In the genomic region with DNA sequence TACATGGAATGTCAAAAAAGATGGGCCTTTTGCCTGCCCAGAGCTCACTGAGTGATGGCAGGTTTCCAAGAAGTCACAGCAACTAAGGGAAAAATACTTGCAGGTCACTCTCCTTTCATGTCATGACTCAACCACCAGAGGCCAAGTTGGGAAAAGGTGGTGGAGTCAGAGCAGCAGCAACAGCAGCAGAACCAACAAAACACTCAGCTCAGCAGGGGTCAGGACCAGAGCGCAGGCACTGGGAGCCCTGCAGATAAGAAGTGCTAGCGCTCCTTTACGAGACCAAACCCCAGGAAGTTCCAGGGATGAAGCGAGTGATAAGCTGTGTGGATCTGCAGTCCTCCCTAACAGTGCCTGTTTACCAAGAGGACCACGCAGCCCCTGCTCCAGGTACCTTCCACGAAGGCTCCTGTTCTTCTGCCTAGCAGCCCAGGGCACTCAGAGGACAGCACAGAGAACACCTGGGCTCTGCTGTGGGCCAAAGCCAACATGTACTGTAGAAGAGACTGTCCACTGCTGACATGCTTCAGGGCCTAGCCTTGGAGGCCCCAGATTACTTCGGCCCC, we compare ENCODE assay signal across 1 cellular context.
TF ChIP-seq lines count a peak whose summit lies in the region.

No MANE protein-coding gene starts in this region.

TF ChIP-seq in HepG2, 621 proteins besides CTCF, POLR2A, EP300 and RAD21 (continued from another document and continues in another):
- TF ChIP-seq ZNF143 (CRISPR knock-in tag; IDR thresholded peaks at IDR 0.05) (no peak), SOX6 (IDR thresholded peaks at IDR 0.05) (no peak), SOX6 (CRISPR knock-in tag; IDR thresholded peaks at IDR 0.05) (no peak), ZNF644 (CRISPR knock-in tag; IDR thresholded peaks at IDR 0.05; ENCODE audit: low read depth) (peak; percentile 77), ZNF780A (CRISPR knock-in tag; IDR thresholded peaks at IDR 0.05) (no peak), ZNF737 (CRISPR knock-in tag; IDR thresholded peaks at IDR 0.05; ENCODE audit: borderline replicate concordance) (no peak), CSRNP1 (CRISPR knock-in tag; IDR thresholded peaks at IDR 0.05) (no peak), SIX1 (CRISPR knock-in tag; IDR thresholded peaks at IDR 0.05; ENCODE audit: borderline replicate concordance) (no peak), ZNF788 (CRISPR knock-in tag; IDR thresholded peaks at IDR 0.05; ENCODE audit: borderline replicate concordance) (no peak), NR2F1 (CRISPR knock-in tag; IDR thresholded peaks at IDR 0.05) (0 out of 4 replicates have a peak, but pooled peaks have one; percentile 22 to 48), CC2D1A (CRISPR knock-in tag; IDR thresholded peaks at IDR 0.05) (no peak), PHF21A (CRISPR knock-in tag; IDR thresholded peaks at IDR 0.05) (no peak), AHR (CRISPR knock-in tag; IDR thresholded peaks at IDR 0.05) (no peak), NFKBIZ (CRISPR knock-in tag; IDR thresholded peaks at IDR 0.05) (no peak), IKZF5 (CRISPR knock-in tag; IDR thresholded peaks at IDR 0.05) (0 out of 2 replicates have a peak, but pooled peaks have one; percentile 42), HNRNPH1 (optimal IDR thresholded peaks at IDR 0.05; ENCODE audit: low read depth, low read length) (no peak), ZFY (CRISPR knock-in tag; IDR thresholded peaks at IDR 0.05) (0 out of 2 replicates have a peak, but pooled peaks have one; percentile 24), GABPB1 (CRISPR knock-in tag; IDR thresholded peaks at IDR 0.05) (no peak), ASH2L (IDR thresholded peaks at IDR 0.05; ENCODE audit: insufficient read length, low read depth, low read length) (no peak), JUN (CRISPR knock-in tag; IDR thresholded peaks at IDR 0.05) (no peak), ZBED4 (CRISPR knock-in tag; IDR thresholded peaks at IDR 0.05; ENCODE audit: borderline replicate concordance) (no peak), ZBTB21 (CRISPR knock-in tag; IDR thresholded peaks at IDR 0.05) (no peak), GPN1 (CRISPR knock-in tag; IDR thresholded peaks at IDR 0.05; ENCODE audit: borderline replicate concordance) (no peak)
- TF ChIP-seq, protein P1, sequence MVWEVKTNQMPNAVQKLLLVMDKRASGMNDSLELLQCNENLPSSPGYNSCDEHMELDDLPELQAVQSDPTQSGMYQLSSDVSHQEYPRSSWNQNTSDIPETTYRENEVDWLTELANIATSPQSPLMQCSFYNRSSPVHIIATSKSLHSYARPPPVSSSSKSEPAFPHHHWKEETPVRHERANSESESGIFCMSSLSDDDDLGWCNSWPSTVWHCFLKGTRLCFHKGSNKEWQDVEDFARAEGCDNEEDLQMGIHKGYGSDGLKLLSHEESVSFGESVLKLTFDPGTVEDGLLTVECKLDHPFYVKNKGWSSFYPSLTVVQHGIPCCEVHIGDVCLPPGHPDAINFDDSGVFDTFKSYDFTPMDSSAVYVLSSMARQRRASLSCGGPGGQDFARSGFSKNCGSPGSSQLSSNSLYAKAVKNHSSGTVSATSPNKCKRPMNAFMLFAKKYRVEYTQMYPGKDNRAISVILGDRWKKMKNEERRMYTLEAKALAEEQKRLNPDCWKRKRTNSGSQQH (CRISPR knock-in tag; IDR thresholded peaks at IDR 0.05; ENCODE audit: low read depth): no peak
- TF ChIP-seq, protein P2, sequence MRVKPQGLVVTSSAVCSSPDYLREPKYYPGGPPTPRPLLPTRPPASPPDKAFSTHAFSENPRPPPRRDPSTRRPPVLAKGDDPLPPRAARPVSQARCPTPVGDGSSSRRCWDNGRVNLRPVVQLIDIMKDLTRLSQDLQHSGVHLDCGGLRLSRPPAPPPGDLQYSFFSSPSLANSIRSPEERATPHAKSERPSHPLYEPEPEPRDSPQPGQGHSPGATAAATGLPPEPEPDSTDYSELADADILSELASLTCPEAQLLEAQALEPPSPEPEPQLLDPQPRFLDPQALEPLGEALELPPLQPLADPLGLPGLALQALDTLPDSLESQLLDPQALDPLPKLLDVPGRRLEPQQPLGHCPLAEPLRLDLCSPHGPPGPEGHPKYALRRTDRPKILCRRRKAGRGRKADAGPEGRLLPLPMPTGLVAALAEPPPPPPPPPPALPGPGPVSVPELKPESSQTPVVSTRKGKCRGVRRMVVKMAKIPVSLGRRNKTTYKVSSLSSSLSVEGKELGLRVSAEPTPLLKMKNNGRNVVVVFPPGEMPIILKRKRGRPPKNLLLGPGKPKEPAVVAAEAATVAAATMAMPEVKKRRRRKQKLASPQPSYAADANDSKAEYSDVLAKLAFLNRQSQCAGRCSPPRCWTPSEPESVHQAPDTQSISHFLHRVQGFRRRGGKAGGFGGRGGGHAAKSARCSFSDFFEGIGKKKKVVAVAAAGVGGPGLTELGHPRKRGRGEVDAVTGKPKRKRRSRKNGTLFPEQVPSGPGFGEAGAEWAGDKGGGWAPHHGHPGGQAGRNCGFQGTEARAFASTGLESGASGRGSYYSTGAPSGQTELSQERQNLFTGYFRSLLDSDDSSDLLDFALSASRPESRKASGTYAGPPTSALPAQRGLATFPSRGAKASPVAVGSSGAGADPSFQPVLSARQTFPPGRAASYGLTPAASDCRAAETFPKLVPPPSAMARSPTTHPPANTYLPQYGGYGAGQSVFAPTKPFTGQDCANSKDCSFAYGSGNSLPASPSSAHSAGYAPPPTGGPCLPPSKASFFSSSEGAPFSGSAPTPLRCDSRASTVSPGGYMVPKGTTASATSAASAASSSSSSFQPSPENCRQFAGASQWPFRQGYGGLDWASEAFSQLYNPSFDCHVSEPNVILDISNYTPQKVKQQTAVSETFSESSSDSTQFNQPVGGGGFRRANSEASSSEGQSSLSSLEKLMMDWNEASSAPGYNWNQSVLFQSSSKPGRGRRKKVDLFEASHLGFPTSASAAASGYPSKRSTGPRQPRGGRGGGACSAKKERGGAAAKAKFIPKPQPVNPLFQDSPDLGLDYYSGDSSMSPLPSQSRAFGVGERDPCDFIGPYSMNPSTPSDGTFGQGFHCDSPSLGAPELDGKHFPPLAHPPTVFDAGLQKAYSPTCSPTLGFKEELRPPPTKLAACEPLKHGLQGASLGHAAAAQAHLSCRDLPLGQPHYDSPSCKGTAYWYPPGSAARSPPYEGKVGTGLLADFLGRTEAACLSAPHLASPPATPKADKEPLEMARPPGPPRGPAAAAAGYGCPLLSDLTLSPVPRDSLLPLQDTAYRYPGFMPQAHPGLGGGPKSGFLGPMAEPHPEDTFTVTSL (CRISPR knock-in tag; IDR thresholded peaks at IDR 0.05; ENCODE audit: borderline replicate concordance): no peak
- TF ChIP-seq, protein P3, sequence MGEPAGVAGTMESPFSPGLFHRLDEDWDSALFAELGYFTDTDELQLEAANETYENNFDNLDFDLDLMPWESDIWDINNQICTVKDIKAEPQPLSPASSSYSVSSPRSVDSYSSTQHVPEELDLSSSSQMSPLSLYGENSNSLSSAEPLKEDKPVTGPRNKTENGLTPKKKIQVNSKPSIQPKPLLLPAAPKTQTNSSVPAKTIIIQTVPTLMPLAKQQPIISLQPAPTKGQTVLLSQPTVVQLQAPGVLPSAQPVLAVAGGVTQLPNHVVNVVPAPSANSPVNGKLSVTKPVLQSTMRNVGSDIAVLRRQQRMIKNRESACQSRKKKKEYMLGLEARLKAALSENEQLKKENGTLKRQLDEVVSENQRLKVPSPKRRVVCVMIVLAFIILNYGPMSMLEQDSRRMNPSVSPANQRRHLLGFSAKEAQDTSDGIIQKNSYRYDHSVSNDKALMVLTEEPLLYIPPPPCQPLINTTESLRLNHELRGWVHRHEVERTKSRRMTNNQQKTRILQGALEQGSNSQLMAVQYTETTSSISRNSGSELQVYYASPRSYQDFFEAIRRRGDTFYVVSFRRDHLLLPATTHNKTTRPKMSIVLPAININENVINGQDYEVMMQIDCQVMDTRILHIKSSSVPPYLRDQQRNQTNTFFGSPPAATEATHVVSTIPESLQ (CRISPR knock-in tag; conservative IDR thresholded peaks at IDR 0.05): no peak
- TF ChIP-seq, protein P4, sequence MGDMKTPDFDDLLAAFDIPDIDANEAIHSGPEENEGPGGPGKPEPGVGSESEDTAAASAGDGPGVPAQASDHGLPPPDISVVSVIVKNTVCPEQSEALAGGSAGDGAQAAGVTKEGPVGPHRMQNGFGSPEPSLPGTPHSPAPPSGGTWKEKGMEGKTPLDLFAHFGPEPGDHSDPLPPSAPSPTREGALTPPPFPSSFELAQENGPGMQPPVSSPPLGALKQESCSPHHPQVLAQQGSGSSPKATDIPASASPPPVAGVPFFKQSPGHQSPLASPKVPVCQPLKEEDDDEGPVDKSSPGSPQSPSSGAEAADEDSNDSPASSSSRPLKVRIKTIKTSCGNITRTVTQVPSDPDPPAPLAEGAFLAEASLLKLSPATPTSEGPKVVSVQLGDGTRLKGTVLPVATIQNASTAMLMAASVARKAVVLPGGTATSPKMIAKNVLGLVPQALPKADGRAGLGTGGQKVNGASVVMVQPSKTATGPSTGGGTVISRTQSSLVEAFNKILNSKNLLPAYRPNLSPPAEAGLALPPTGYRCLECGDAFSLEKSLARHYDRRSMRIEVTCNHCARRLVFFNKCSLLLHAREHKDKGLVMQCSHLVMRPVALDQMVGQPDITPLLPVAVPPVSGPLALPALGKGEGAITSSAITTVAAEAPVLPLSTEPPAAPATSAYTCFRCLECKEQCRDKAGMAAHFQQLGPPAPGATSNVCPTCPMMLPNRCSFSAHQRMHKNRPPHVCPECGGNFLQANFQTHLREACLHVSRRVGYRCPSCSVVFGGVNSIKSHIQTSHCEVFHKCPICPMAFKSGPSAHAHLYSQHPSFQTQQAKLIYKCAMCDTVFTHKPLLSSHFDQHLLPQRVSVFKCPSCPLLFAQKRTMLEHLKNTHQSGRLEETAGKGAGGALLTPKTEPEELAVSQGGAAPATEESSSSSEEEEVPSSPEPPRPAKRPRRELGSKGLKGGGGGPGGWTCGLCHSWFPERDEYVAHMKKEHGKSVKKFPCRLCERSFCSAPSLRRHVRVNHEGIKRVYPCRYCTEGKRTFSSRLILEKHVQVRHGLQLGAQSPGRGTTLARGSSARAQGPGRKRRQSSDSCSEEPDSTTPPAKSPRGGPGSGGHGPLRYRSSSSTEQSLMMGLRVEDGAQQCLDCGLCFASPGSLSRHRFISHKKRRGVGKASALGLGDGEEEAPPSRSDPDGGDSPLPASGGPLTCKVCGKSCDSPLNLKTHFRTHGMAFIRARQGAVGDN (CRISPR knock-in tag; IDR thresholded peaks at IDR 0.05): peak; percentile 50
- TF ChIP-seq, protein P5, sequence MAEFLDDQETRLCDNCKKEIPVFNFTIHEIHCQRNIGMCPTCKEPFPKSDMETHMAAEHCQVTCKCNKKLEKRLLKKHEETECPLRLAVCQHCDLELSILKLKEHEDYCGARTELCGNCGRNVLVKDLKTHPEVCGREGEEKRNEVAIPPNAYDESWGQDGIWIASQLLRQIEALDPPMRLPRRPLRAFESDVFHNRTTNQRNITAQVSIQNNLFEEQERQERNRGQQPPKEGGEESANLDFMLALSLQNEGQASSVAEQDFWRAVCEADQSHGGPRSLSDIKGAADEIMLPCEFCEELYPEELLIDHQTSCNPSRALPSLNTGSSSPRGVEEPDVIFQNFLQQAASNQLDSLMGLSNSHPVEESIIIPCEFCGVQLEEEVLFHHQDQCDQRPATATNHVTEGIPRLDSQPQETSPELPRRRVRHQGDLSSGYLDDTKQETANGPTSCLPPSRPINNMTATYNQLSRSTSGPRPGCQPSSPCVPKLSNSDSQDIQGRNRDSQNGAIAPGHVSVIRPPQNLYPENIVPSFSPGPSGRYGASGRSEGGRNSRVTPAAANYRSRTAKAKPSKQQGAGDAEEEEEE (CRISPR knock-in tag; IDR thresholded peaks at IDR 0.05; ENCODE audit: borderline replicate concordance): no peak
